ENCODE assay signal across 14 cellular contexts in genomic region chr4:73006286-73006990, GRCh38.
DNase-seq lines count a peak whose midpoint lies in the region; ATAC-seq, FAIRE-seq and TF ChIP-seq lines count a peak whose summit lies in the region.
"Had no signal": no experiment of that assay in that cellular context is flagged by ENCODE, and none has a peak within 500 bp of the region (broad histone marks: within the 10 kb centered on the region; RNA-seq: fewer than 3 reads in every experiment).

No MANE protein-coding gene starts in this region.

- no peak for TF ChIP-seq POLR2A in GM12892 (IDR thresholded peaks at IDR 0.05; ENCODE audit: low read depth, low read length)

- ATAC-seq in GM19328 (IDR thresholded peaks at IDR 0.05; ENCODE audit: unreplicated experiment) (peak; percentile 78), HG02623 (IDR thresholded peaks at IDR 0.05; ENCODE audit: unreplicated experiment) (peak; percentile 78), HG03354 (IDR thresholded peaks at IDR 0.05; ENCODE audit: poor library complexity, severe bottlenecking, unreplicated experiment) (peak; percentile 81), left cardiac atrium (no peak)
- ATAC-seq: pancreas, upper lobe of right lung had no signal

- FAIRE-seq in GM12892 (lab: Jason Lieb, UNC): peak; percentile 21
- FAIRE-seq: pancreas had no signal

- no peak for DNase-seq in GM12892 (ENCODE audit: insufficient read length)
- DNase-seq in stimulated activated naive CD4-positive, alpha-beta T cell (lab: John Stamatoyannopoulos, UW): no peak
- DNase-seq in medulla oblongata (ENCODE audit: extremely low spot score): no peak
- DNase-seq in left cardiac atrium: no peak
- DNase-seq in NCI-H82 treated with DMSO at 0.1 percent for 48 hours (lab: John Stamatoyannopoulos, UW; ENCODE audit: unreplicated experiment): no peak
- DNase-seq: activated naive CD8-positive, alpha-beta T cell treated with anti-CD3 and anti-CD28 coated beads, Interleukin-2, amount 10 ng/mL, durations not matched to agents 7 days and 5 days; Calu3; colonic mucosa; NCI-H774; pancreas; upper lobe of right lung had no signal

- intact Hi-C loops in left cardiac atrium (cut with DNase I): no loop called here

Comparison
In these comparisons a context has a peak if more than half of its experiments do, and no peak if none do; other contexts are left out.
1. ATAC-seq: peak in GM19328 (single experiment), HG02623 (single experiment) and HG03354 (single experiment); none in left cardiac atrium (0 of 2).